8 cellular contexts compared by ENCODE assay signal in genomic region chr12:98593351-98594049, GRCh38. TPM values are rescaled to one million over a fixed set of nuclear protein-coding genes. Genes with fewer than 3 reads are reported as not detected.
DNase-seq lines count a peak whose midpoint lies in the region; ATAC-seq lines count a peak whose summit lies in the region.

Gene SLC25A3 (plus strand): TSS chr12:98593686. CDS start chr12:98593979, 293 bp downstream.

- ATAC-seq in GM19328 (IDR thresholded peaks at IDR 0.05; ENCODE audit: unreplicated experiment) = peak; percentile 99
- ATAC-seq in HG03520 (IDR thresholded peaks at IDR 0.05; ENCODE audit: unreplicated experiment) = peak; percentile 100

- H4K20me1 ChIP-seq in BLaER1 = peaks cover 49% of the 10 kb centered on the region

- H3K4me1 ChIP-seq in BLaER1 = peaks cover 28% of the 10 kb centered on the region

- peak within 1 kb of the TSS; percentile 99 for H3K27ac ChIP-seq in BLaER1

- H3K27me3 ChIP-seq in BLaER1 = no peaks in the 10 kb centered on the region

- peak within 1 kb of the TSS; percentile 100 for H3K9ac ChIP-seq in BLaER1

- H3K27me3 Mint-ChIP-seq in activated CD4-positive, alpha-beta T cell treated with anti-CD3 and anti-CD28 coated beads, Interleukin-2, amount 10 ng/mL, durations not matched to agents 7 days and 5 days = no peaks in the 10 kb centered on the region

- H3K4me1 Mint-ChIP-seq in activated CD4-positive, alpha-beta T cell treated with anti-CD3 and anti-CD28 coated beads, Interleukin-2, amount 10 ng/mL, durations not matched to agents 7 days and 5 days = peaks cover 38% of the 10 kb centered on the region

- peak within 1 kb of the TSS; percentile 81 for H3K4me2 ChIP-seq in BLaER1

- peak within 1 kb of the TSS; percentile 100 for H3K4me3 ChIP-seq in BLaER1

- H3K4me3 Mint-ChIP-seq in activated CD4-positive, alpha-beta T cell treated with anti-CD3 and anti-CD28 coated beads, Interleukin-2, amount 10 ng/mL, durations not matched to agents 7 days and 5 days = peak within 1 kb of the TSS; percentile 84

- DNase-seq in NCI-H69 (lab: John Stamatoyannopoulos, UW) = peak; percentile 99
- DNase-seq in activated CD4-positive, alpha-beta T cell treated with anti-CD3 and anti-CD28 coated beads, Interleukin-2, amount 10 ng/mL, durations not matched to agents 7 days and 5 days = peak; percentile 96
- peak; percentile 46 for DNase-seq in cortex of kidney (lab: John Stamatoyannopoulos, UW)
- DNase-seq in left kidney (ENCODE audit: low read depth, low spot score) = peak; percentile 99
- DNase-seq in stimulated activated CD4-positive, alpha-beta T cell treated with anti-CD3 and anti-CD28 coated beads, Interleukin-2, amount 100 ng/mL, for 24 hours = peak; percentile 94

- peaks cover 32% of the 10 kb centered on the region for H3K36me3 ChIP-seq in BLaER1

- H3K36me3 Mint-ChIP-seq in activated CD4-positive, alpha-beta T cell treated with anti-CD3 and anti-CD28 coated beads, Interleukin-2, amount 10 ng/mL, durations not matched to agents 7 days and 5 days (ENCODE audit: low read depth) = peaks cover 40% of the 10 kb centered on the region

- peak within 1 kb of the TSS; percentile 96 for H3K27ac Mint-ChIP-seq in activated CD4-positive, alpha-beta T cell treated with anti-CD3 and anti-CD28 coated beads, Interleukin-2, amount 10 ng/mL, durations not matched to agents 7 days and 5 days

- POLR2A ChIA-PET in activated CD4-positive, alpha-beta T cell treated with anti-CD3 and anti-CD28 coated beads, Interleukin-2, amount 10 ng/mL, durations not matched to agents 7 days and 5 days (lab: Charles Lee) = interaction anchor here (0.5 to 1.0 kb wide), 2 partner anchors 50 to 145 kb away, joined by 3 to 4 read pairs; no protein-coding TSS in a partner anchor

- no peaks in the 10 kb centered on the region for H3K9me3 ChIP-seq in BLaER1

- CTCF ChIA-PET in activated CD4-positive, alpha-beta T cell treated with anti-CD3 and anti-CD28 coated beads, Interleukin-2, amount 10 ng/mL, durations not matched to agents 7 days and 5 days (lab: Charles Lee) = interaction anchor here (0.7 to 2.6 kb wide), 11 partner anchors 9 to 106 kb away, joined by 3 to 17 read pairs (median 4); partner anchors contain the start of gene IKBIP

- H3K9me3 Mint-ChIP-seq in activated CD4-positive, alpha-beta T cell treated with anti-CD3 and anti-CD28 coated beads, Interleukin-2, amount 10 ng/mL, durations not matched to agents 7 days and 5 days = no peaks in the 10 kb centered on the region

RNA-seq across cellular contexts. Expression of gene SLC25A3, which starts in this region (rescaled TPM):
- 100 to 1,000 TPM; 333 to 355 TPM for total RNA-seq in activated CD4-positive, alpha-beta T cell treated with anti-CD3 and anti-CD28 coated beads, Interleukin-2, amount 10 ng/mL, durations not matched to agents 7 days and 5 days

Comparison
In these comparisons a context has a peak if more than half of its experiments do, and no peak if none do; other contexts are left out.
1. Peak in every context shown above with its lines: DNase-seq, ATAC-seq, H3K4me3 ChIP-seq and H3K27ac ChIP-seq.
2. DNase-seq: peak in every context shown above with its lines; median percentile 99 in NCI-H69; 99 in left kidney; 96 in activated CD4-positive, alpha-beta T cell treated with anti-CD3 and anti-CD28 coated beads, Interleukin-2, amount 10 ng/mL, durations not matched to agents 7 days and 5 days; 94 in stimulated activated CD4-positive, alpha-beta T cell treated with anti-CD3 and anti-CD28 coated beads, Interleukin-2, amount 100 ng/mL, for 24 hours; 46 in cortex of kidney.